In genomic region chr2:67259581-67260347, GRCh38 we compare ENCODE assay signal across 9 cellular contexts.
DNase-seq lines count a peak whose midpoint lies in the region; ATAC-seq and TF ChIP-seq lines count a peak whose summit lies in the region.
"Had no signal": no experiment of that assay in that cellular context is flagged by ENCODE, and none has a peak within 500 bp of the region (broad histone marks: within the 10 kb centered on the region; RNA-seq: fewer than 3 reads in every experiment).

No MANE protein-coding gene starts in this region.

- POLR2A ChIA-PET in activated CD8-positive, alpha-beta T cell treated with anti-CD3 and anti-CD28 coated beads, Interleukin-2, amount 10 ng/mL, durations not matched to agents 7 days and 5 days (lab: Charles Lee): no interaction called here

- intact Hi-C loops in colonic mucosa (cut with DNase I): no loop called here

- no peak overlapping the region for H3K4me3 Mint-ChIP-seq in neural progenitor cell
- no peak overlapping the region for H3K4me3 Mint-ChIP-seq in activated CD8-positive, alpha-beta T cell treated with anti-CD3 and anti-CD28 coated beads, Interleukin-2, amount 10 ng/mL, durations not matched to agents 7 days and 5 days
- H3K4me3 Mint-ChIP-seq: activated naive CD4-positive, alpha-beta T cell treated with anti-CD3 and anti-CD28 coated beads, Interleukin-2, amount 50 U/mL, for 24 hours had no signal

- DNase-seq in BE2C (peak; percentile 57), NCI-H2029 (lab: John Stamatoyannopoulos, UW) (peak; percentile 36), colonic mucosa (peak; percentile 35), myocyte (ENCODE audit: low read depth) (peak; percentile 46), neural progenitor cell (ENCODE audit: low spot score) (no peak), SW 1271 (lab: John Stamatoyannopoulos, UW) (no peak)
- no peak for DNase-seq in activated CD8-positive, alpha-beta T cell treated with anti-CD3 and anti-CD28 coated beads, Interleukin-2, amount 10 ng/mL, durations not matched to agents 7 days and 5 days

- no peaks in the 10 kb centered on the region for H3K79me2 ChIP-seq in neural progenitor cell (ENCODE audit: low read depth)

- no peaks in the 10 kb centered on the region for H3F3A ChIP-seq in neural progenitor cell (ENCODE audit: low read depth)

- H3K4me1 ChIP-seq in BE2C (no peaks in the 10 kb centered on the region), colonic mucosa (no peaks in the 10 kb centered on the region), neural progenitor cell (no peaks in the 10 kb centered on the region)

- CTCF ChIA-PET in activated CD8-positive, alpha-beta T cell treated with anti-CD3 and anti-CD28 coated beads, Interleukin-2, amount 10 ng/mL, durations not matched to agents 7 days and 5 days (lab: Charles Lee): no interaction called here

- H3K4me3 ChIP-seq in BE2C (ENCODE audit: low read depth, low read length) (peak overlapping the region; percentile 14; the same call in 1 of the 2 replicates), colonic mucosa (no peak overlapping the region), neural progenitor cell (no peak overlapping the region)

- H3K9me3 ChIP-seq in BE2C (no peaks in the 10 kb centered on the region), colonic mucosa (no peaks in the 10 kb centered on the region), neural progenitor cell (ENCODE audit: low read depth) (no peaks in the 10 kb centered on the region)

- no peaks in the 10 kb centered on the region for H3K36me3 Mint-ChIP-seq in neural progenitor cell
- H3K36me3 Mint-ChIP-seq in activated CD8-positive, alpha-beta T cell treated with anti-CD3 and anti-CD28 coated beads, Interleukin-2, amount 10 ng/mL, durations not matched to agents 7 days and 5 days (ENCODE audit: low read depth): no peaks in the 10 kb centered on the region
- H3K36me3 Mint-ChIP-seq: activated naive CD4-positive, alpha-beta T cell treated with anti-CD3 and anti-CD28 coated beads, Interleukin-2, amount 50 U/mL, for 24 hours had no signal

- H2AFZ ChIP-seq in neural progenitor cell (replicated peaks): no peak overlapping the region

- H3K9ac ChIP-seq in colonic mucosa (ENCODE audit: low read depth in 2 of 2, low read length in 2 of 2) (no peak overlapping the region), neural progenitor cell (no peak overlapping the region)

- H3K36me3 ChIP-seq in BE2C (no peaks in the 10 kb centered on the region), colonic mucosa (no peaks in the 10 kb centered on the region), neural progenitor cell (no peaks in the 10 kb centered on the region)

- H3K4me1 Mint-ChIP-seq in neural progenitor cell: no peaks in the 10 kb centered on the region
- no peaks in the 10 kb centered on the region for H3K4me1 Mint-ChIP-seq in activated CD8-positive, alpha-beta T cell treated with anti-CD3 and anti-CD28 coated beads, Interleukin-2, amount 10 ng/mL, durations not matched to agents 7 days and 5 days (ENCODE audit: low read depth)
- H3K4me1 Mint-ChIP-seq: activated naive CD4-positive, alpha-beta T cell treated with anti-CD3 and anti-CD28 coated beads, Interleukin-2, amount 50 U/mL, for 24 hours had no signal

- H3K27ac ChIP-seq in colonic mucosa: peak overlapping the region; percentile 48
- no peak overlapping the region for H3K27ac ChIP-seq in neural progenitor cell

- ATAC-seq in activated CD8-positive, alpha-beta T cell treated with anti-CD3 and anti-CD28 coated beads, Interleukin-2, amount 10 ng/mL, durations not matched to agents 7 days and 5 days: no peak
- no peak for ATAC-seq in HG03025 (IDR thresholded peaks at IDR 0.05; ENCODE audit: low FRiP score, unreplicated experiment)

- H3K27me3 Mint-ChIP-seq in neural progenitor cell (ENCODE audit: insufficient read depth, low read depth): no peaks in the 10 kb centered on the region
- no peaks in the 10 kb centered on the region for H3K27me3 Mint-ChIP-seq in activated CD8-positive, alpha-beta T cell treated with anti-CD3 and anti-CD28 coated beads, Interleukin-2, amount 10 ng/mL, durations not matched to agents 7 days and 5 days (ENCODE audit: low read depth)

- H3K9me3 Mint-ChIP-seq in neural progenitor cell: no peaks in the 10 kb centered on the region
- no peaks in the 10 kb centered on the region for H3K9me3 Mint-ChIP-seq in activated CD8-positive, alpha-beta T cell treated with anti-CD3 and anti-CD28 coated beads, Interleukin-2, amount 10 ng/mL, durations not matched to agents 7 days and 5 days (ENCODE audit: insufficient read depth)

- H4K20me1 ChIP-seq in neural progenitor cell (ENCODE audit: low read depth): no peaks in the 10 kb centered on the region

- no peak overlapping the region for H3K4me2 ChIP-seq in neural progenitor cell

- TF ChIP-seq CTCF in BE2C (IDR thresholded peaks at IDR 0.05; ENCODE audit: low read depth, low read length) (no peak), colonic mucosa (IDR thresholded peaks at IDR 0.05) (no peak), neural progenitor cell (IDR thresholded peaks at IDR 0.05) (no peak)

- H3K27ac Mint-ChIP-seq in neural progenitor cell: no peak overlapping the region
- no peak overlapping the region for H3K27ac Mint-ChIP-seq in activated CD8-positive, alpha-beta T cell treated with anti-CD3 and anti-CD28 coated beads, Interleukin-2, amount 10 ng/mL, durations not matched to agents 7 days and 5 days
- H3K27ac Mint-ChIP-seq: activated naive CD4-positive, alpha-beta T cell treated with anti-CD3 and anti-CD28 coated beads, Interleukin-2, amount 50 U/mL, for 24 hours had no signal

- H3K27me3 ChIP-seq in BE2C (no peaks in the 10 kb centered on the region), colonic mucosa (no peaks in the 10 kb centered on the region), neural progenitor cell (no peaks in the 10 kb centered on the region)

Comparison
In these comparisons a context has a peak if more than half of its experiments do, and no peak if none do; other contexts are left out.
1. DNase-seq: peak in BE2C (single experiment), NCI-H2029 (single experiment), colonic mucosa (single experiment) and myocyte (single experiment); none in neural progenitor cell (single experiment), activated CD8-positive, alpha-beta T cell treated with anti-CD3 and anti-CD28 coated beads, Interleukin-2, amount 10 ng/mL, durations not matched to agents 7 days and 5 days (single experiment) and SW 1271 (0 of 2).